In the genomic region with DNA sequence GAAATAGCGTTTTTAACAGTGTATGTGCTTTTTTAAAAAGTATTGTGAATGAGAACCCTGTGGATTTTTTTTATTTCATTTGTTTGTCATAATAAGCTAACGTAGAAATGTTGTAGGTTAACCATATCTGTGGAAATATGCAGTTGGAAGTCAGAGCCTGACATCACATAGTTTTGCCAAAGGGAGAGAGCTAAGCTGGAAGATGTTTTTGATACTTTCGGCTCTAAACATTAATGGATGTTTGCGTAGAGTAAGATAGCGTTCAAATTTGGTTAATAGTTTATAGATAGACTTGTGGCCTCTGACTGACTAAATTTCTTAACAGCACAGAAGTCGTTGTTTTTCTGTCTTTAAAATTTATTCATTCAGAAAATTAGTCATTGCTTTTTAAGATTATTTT, we compare ENCODE assay signal across 2 cellular contexts.
TF ChIP-seq lines count a peak whose summit lies in the region.

No MANE protein-coding gene starts in this region.

TF ChIP-seq in IMR-90, 13 proteins besides CTCF, POLR2A, EP300 and RAD21:
- no peak for TF ChIP-seq CEBPB (IDR thresholded peaks at IDR 0.05; ENCODE audit: low read depth, low read length)
- TF ChIP-seq MAFK (IDR thresholded peaks at IDR 0.05; ENCODE audit: low read depth, low read length), result no peak
- TF ChIP-seq RFX5 (IDR thresholded peaks at IDR 0.05; ENCODE audit: low read depth, low read length), result no peak
- no peak for TF ChIP-seq MXI1 (IDR thresholded peaks at IDR 0.05; ENCODE audit: borderline replicate concordance, low read depth, low read length)
- TF ChIP-seq RCOR1 (IDR thresholded peaks at IDR 0.05; ENCODE audit: insufficient replicate concordance, low read length), result no peak
- no peak for TF ChIP-seq NFE2L2 (IDR thresholded peaks at IDR 0.05; ENCODE audit: low read depth, low read length)
- TF ChIP-seq FOS (IDR thresholded peaks at IDR 0.05; ENCODE audit: low read depth, low read length), result no peak
- TF ChIP-seq BHLHE40 (IDR thresholded peaks at IDR 0.05; ENCODE audit: low read depth, low read length), result no peak
- TF ChIP-seq ELK1 (IDR thresholded peaks at IDR 0.05; ENCODE audit: borderline replicate concordance, low read depth, low read length), result no peak
- TF ChIP-seq, protein P1, sequence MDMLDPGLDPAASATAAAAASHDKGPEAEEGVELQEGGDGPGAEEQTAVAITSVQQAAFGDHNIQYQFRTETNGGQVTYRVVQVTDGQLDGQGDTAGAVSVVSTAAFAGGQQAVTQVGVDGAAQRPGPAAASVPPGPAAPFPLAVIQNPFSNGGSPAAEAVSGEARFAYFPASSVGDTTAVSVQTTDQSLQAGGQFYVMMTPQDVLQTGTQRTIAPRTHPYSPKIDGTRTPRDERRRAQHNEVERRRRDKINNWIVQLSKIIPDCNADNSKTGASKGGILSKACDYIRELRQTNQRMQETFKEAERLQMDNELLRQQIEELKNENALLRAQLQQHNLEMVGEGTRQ (IDR thresholded peaks at IDR 0.05; ENCODE audit: low read depth, low read length), result no peak
- TF ChIP-seq SMC3 (IDR thresholded peaks at IDR 0.05; ENCODE audit: low read depth, low read length), result no peak
- TF ChIP-seq MAZ (IDR thresholded peaks at IDR 0.05; ENCODE audit: borderline replicate concordance, low read depth, low read length), result no peak
- TF ChIP-seq CHD1 (IDR thresholded peaks at IDR 0.05; ENCODE audit: low read depth, low read length), result no peak

TF ChIP-seq in HepG2, 621 proteins besides CTCF, POLR2A, EP300 and RAD21:
- TF ChIP-seq FOXM1 (CRISPR knock-in tag; IDR thresholded peaks at IDR 0.05) (no peak), FOXK1 (CRISPR knock-in tag; IDR thresholded peaks at IDR 0.05; ENCODE audit: borderline replicate concordance, low read depth) (no peak), HNRNPK (IDR thresholded peaks at IDR 0.05; ENCODE audit: low read depth, low read length, poor library complexity, severe bottlenecking) (no peak), PAWR (CRISPR knock-in tag; IDR thresholded peaks at IDR 0.05; ENCODE audit: borderline replicate concordance) (no peak), SP1 (IDR thresholded peaks at IDR 0.05) (no peak), SP1 (CRISPR knock-in tag; IDR thresholded peaks at IDR 0.05) (no peak), SYNCRIP (IDR thresholded peaks at IDR 0.05; ENCODE audit: insufficient read depth, low read depth, low read length) (no peak), ZNF138 (CRISPR knock-in tag; IDR thresholded peaks at IDR 0.05; ENCODE audit: low read depth) (no peak), ATF5 (CRISPR knock-in tag; IDR thresholded peaks at IDR 0.05; ENCODE audit: low read depth) (no peak), AHR (CRISPR knock-in tag; IDR thresholded peaks at IDR 0.05) (no peak), ZNF101 (CRISPR knock-in tag; IDR thresholded peaks at IDR 0.05; ENCODE audit: borderline replicate concordance, low read depth) (no peak)
- TF ChIP-seq, protein P2, sequence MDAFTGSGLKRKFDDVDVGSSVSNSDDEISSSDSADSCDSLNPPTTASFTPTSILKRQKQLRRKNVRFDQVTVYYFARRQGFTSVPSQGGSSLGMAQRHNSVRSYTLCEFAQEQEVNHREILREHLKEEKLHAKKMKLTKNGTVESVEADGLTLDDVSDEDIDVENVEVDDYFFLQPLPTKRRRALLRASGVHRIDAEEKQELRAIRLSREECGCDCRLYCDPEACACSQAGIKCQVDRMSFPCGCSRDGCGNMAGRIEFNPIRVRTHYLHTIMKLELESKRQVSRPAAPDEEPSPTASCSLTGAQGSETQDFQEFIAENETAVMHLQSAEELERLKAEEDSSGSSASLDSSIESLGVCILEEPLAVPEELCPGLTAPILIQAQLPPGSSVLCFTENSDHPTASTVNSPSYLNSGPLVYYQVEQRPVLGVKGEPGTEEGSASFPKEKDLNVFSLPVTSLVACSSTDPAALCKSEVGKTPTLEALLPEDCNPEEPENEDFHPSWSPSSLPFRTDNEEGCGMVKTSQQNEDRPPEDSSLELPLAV (CRISPR knock-in tag; conservative IDR thresholded peaks at IDR 0.05; ENCODE audit: low read depth), result no peak
